Comparison of ENCODE assay signal across 8 cellular contexts in genomic region chr1:201154389-201155165, GRCh38. TPM values are rescaled to one million over a fixed set of nuclear protein-coding genes. Genes with fewer than 3 reads are reported as not detected.
DNase-seq lines count a peak whose midpoint lies in the region; ATAC-seq and TF ChIP-seq lines count a peak whose summit lies in the region.

Gene TMEM9 (minus strand): TSS chr1:201154474. CDS start chr1:201153923, 551 bp downstream.

- ATAC-seq in GM18907 (IDR thresholded peaks at IDR 0.05; ENCODE audit: unreplicated experiment) (peak; percentile 96), HG03196 (IDR thresholded peaks at IDR 0.05; ENCODE audit: unreplicated experiment) (peak; percentile 96)

- CTCF ChIA-PET in A673 (lab: Charles Lee) (interaction anchor here (0.6 kb wide), 1 partner anchor 139 kb away, joined by 4 read pairs; no protein-coding TSS in a partner anchor), mammary epithelial cell (lab: Charles Lee; ENCODE audit: low non-redundant PET) (interaction anchor here (0.6 kb wide), 1 partner anchor 38 kb away, joined by 8 read pairs; no protein-coding TSS in a partner anchor)

- TF ChIP-seq CTCF in A673 (conservative IDR thresholded peaks at IDR 0.05; ENCODE audit: low read depth, low read length) (no peak), WI38 (IDR thresholded peaks at IDR 0.05; ENCODE audit: low read depth, low read length) (no peak), mammary epithelial cell (conservative IDR thresholded peaks at IDR 0.05 in 1 of 2, IDR thresholded peaks at IDR 0.05 in 1 of 2; ENCODE audit: extremely low read depth in 1 of 2, insufficient read depth in 1 of 2, low read depth in 1 of 2, low read length in 2 of 2) (no peak)

- H3K4me1 ChIP-seq in A673 (ENCODE audit: insufficient read depth, low read length, poor library complexity, severe bottlenecking) (peaks cover 10% of the 10 kb centered on the region), mammary epithelial cell (ENCODE audit: insufficient read depth, low read length) (peaks cover 12% of the 10 kb centered on the region), iPS-20b (ENCODE audit: insufficient read depth, low read length) (peaks cover 10% of the 10 kb centered on the region; the same call in 1 of the 2 replicates)

- peaks cover 28% of the 10 kb centered on the region for H3K36me3 ChIP-seq in A673 (ENCODE audit: insufficient read depth, low read length, poor library complexity, severe bottlenecking)
- no peaks in the 10 kb centered on the region for H3K36me3 ChIP-seq in mammary epithelial cell (ENCODE audit: insufficient read depth, low read length)
- H3K36me3 ChIP-seq in iPS-20b (ENCODE audit: insufficient read depth, low read depth, low read length) = peaks cover 30% of the 10 kb centered on the region

- peak within 1 kb of the TSS; percentile 68 for H3K27ac ChIP-seq in A673 (ENCODE audit: low read depth, low read length, poor library complexity, severe bottlenecking)
- H3K27ac ChIP-seq in mammary epithelial cell (ENCODE audit: insufficient read depth, low read depth, low read length) = no peak within 1 kb of the TSS
- no peak within 1 kb of the TSS for H3K27ac ChIP-seq in iPS-20b (ENCODE audit: low read length)
- peak within 1 kb of the TSS in 20 of 21 experiments; percentile 9 to 92 (median 75) for H3K27ac ChIP-seq in skin epidermis

- peak within 1 kb of the TSS; percentile 85 for H3K4me2 ChIP-seq in mammary epithelial cell (ENCODE audit: insufficient read depth, low read depth, low read length)

- WGBS in mammary epithelial cell (ENCODE audit: low coverage, missing lambda C conversion rate) = 12% methylated on average over 11 of the region's 31 CpGs

- H3K9ac ChIP-seq in mammary epithelial cell (ENCODE audit: insufficient read depth, low read length) (peak within 1 kb of the TSS; percentile 56), iPS-20b (ENCODE audit: low read depth, low read length) (peak within 1 kb of the TSS; percentile 89; the same call in 1 of the 2 replicates)

- peak within 1 kb of the TSS; percentile 97 for H2AFZ ChIP-seq in mammary epithelial cell (ENCODE audit: low read depth, low read length)

- peak within 1 kb of the TSS; percentile 85 for H3K4me3 ChIP-seq in A673 (ENCODE audit: low read depth, low read length, poor library complexity, severe bottlenecking)
- peak within 1 kb of the TSS; percentile 79 for H3K4me3 ChIP-seq in WI38 (ENCODE audit: low read depth, low read length)
- H3K4me3 ChIP-seq in mammary epithelial cell (replicated peaks in 1 of 3; ENCODE audit: insufficient read depth in 1 of 3, low read depth in 2 of 3, low read length in 3 of 3) = peak within 1 kb of the TSS; percentile 39 to 79 (median 67)
- H3K4me3 ChIP-seq in iPS-20b (ENCODE audit: low read length) = peak within 1 kb of the TSS; percentile 86
- peak within 1 kb of the TSS; percentile 57 to 96 (median 79) for H3K4me3 ChIP-seq in skin epidermis

- no peaks in the 10 kb centered on the region for H4K20me1 ChIP-seq in mammary epithelial cell (ENCODE audit: insufficient read depth, low read length)

- H3K27me3 ChIP-seq in A673 (replicated peaks; ENCODE audit: insufficient read depth, low read depth, low read length, poor library complexity) (no peaks in the 10 kb centered on the region), mammary epithelial cell (ENCODE audit: insufficient read depth, low read length) (no peaks in the 10 kb centered on the region), iPS-20b (ENCODE audit: insufficient read depth, low read length) (no peaks in the 10 kb centered on the region)

- intact Hi-C loops in A673 (cut with micrococcal nuclease; ENCODE audit: unreplicated experiment) = no loop called here
- intact Hi-C loops in mammary epithelial cell (cut with micrococcal nuclease) = loop anchor here (2.0 kb wide), 1 partner anchor 16 kb away; no protein-coding TSS in a partner anchor

- H3K79me2 ChIP-seq in mammary epithelial cell (ENCODE audit: insufficient read depth, low read length) = peaks cover 5% of the 10 kb centered on the region

- BruUV-seq in A673 (replicated peaks; lab: Mats Ljungman, UMichigan) = no TSS peak
- BruUV-seq in mammary epithelial cell (replicated peaks; lab: Mats Ljungman, UMichigan) = no TSS peak

- dilution Hi-C loops in mammary epithelial cell (cut with HindIII; ENCODE audit: low sequenced_read_pairs) = loop anchor here (5.0 kb wide), 2 partner anchors 73 to 77 kb away; no protein-coding TSS in a partner anchor

- POLR2A ChIA-PET in A673 (lab: Charles Lee; ENCODE audit: low non-redundant PET) = no interaction called here

- peak; percentile 97 for DNase-seq in A673 (ENCODE audit: low spot score)
- peak; percentile 75 for DNase-seq in NCI-H226
- DNase-seq in mammary epithelial cell = peak; percentile 84

- H3K9me3 ChIP-seq in A673 (ENCODE audit: low read depth, low read length, poor library complexity, severe bottlenecking) (no peaks in the 10 kb centered on the region), mammary epithelial cell (replicated peaks; ENCODE audit: insufficient read depth, low read length) (no peaks in the 10 kb centered on the region), iPS-20b (ENCODE audit: insufficient read depth, low read depth, low read length) (no peaks in the 10 kb centered on the region)

- in situ Hi-C loops in mammary epithelial cell (cut with MboI; ENCODE audit: low sequenced_read_pairs in 2 of 2) = no loop called here

RNA-seq across cellular contexts. Expression of gene TMEM9, which starts in this region (rescaled TPM):
- total RNA-seq in A673 (2021) (69.7 and 80.3 TPM in 2 replicates), mammary epithelial cell (10 to 100 TPM; 54.2 to 65.3 TPM)
- 70.7 TPM for polyA plus RNA-seq in mammary epithelial cell
- polyA minus RNA-seq in mammary epithelial cell = 40.4 TPM

Comparison
In these comparisons a context has a peak if more than half of its experiments do, and no peak if none do; other contexts are left out.
1. H3K27ac ChIP-seq: peak in A673 (single experiment) and skin epidermis (20 of 21); none in mammary epithelial cell (single experiment) and iPS-20b (single experiment).
2. Peak in every context shown above with its lines, with median percentiles within 50 percentile points of each other: DNase-seq and H3K4me3 ChIP-seq.